ENCODE assay signal across 10 cellular contexts in genomic region chr11:84524422-84525051, GRCh38.
DNase-seq lines count a peak whose midpoint lies in the region; ATAC-seq, FAIRE-seq and TF ChIP-seq lines count a peak whose summit lies in the region.
"Had no signal": no experiment of that assay in that cellular context is flagged by ENCODE, and none has a peak within 500 bp of the region (broad histone marks: within the 10 kb centered on the region; RNA-seq: fewer than 3 reads in every experiment).

No MANE protein-coding gene starts in this region.

- no peaks in the 10 kb centered on the region for H3K36me3 Mint-ChIP-seq in CD14-positive monocyte
- H3K36me3 Mint-ChIP-seq: activated CD8-positive, alpha-beta memory T cell treated with anti-CD3 and anti-CD28 coated beads, Interleukin-2, amount 10 ng/mL, durations not matched to agents 7 days and 5 days had no signal

- no peak overlapping the region for H3K4me3 Mint-ChIP-seq in CD14-positive monocyte
- H3K4me3 Mint-ChIP-seq: activated CD8-positive, alpha-beta memory T cell treated with anti-CD3 and anti-CD28 coated beads, Interleukin-2, amount 10 ng/mL, durations not matched to agents 7 days and 5 days had no signal

- no peak for FAIRE-seq in GM12878 (lab: Jason Lieb, UNC)

- peaks cover 0 to 1% (median 0%) of the 10 kb centered on the region in 3 donors for H3K27me3 Mint-ChIP-seq in CD14-positive monocyte (ENCODE audit: low read depth in 3 of 3)
- H3K27me3 Mint-ChIP-seq: activated CD8-positive, alpha-beta memory T cell treated with anti-CD3 and anti-CD28 coated beads, Interleukin-2, amount 10 ng/mL, durations not matched to agents 7 days and 5 days had no signal

- H3K9ac ChIP-seq in Karpas-422 (ENCODE audit: low read length) (no peak overlapping the region), GM12878 (ENCODE audit: control insufficient read depth, insufficient read depth, low read length) (no peak overlapping the region)

- no peak for ATAC-seq in GM12878
- no peak for ATAC-seq in left colon
- ATAC-seq in GM18520 (IDR thresholded peaks at IDR 0.05; ENCODE audit: unreplicated experiment) = no peak
- ATAC-seq in HG03097 (IDR thresholded peaks at IDR 0.05; ENCODE audit: low FRiP score, unreplicated experiment) = no peak
- ATAC-seq: activated CD8-positive, alpha-beta memory T cell treated with anti-CD3 and anti-CD28 coated beads, Interleukin-2, amount 10 ng/mL, durations not matched to agents 7 days and 5 days had no signal

- 44% methylated on average over 3 of the region's 3 CpGs for WGBS in GM12878 (ENCODE audit: insufficient coverage, insufficient replicate concordance, low lambda C conversion rate, missing lambda C conversion rate)

- H3K27me3 ChIP-seq in Karpas-422 (ENCODE audit: low read length) (no peaks in the 10 kb centered on the region), GM12878 (replicated peaks in 1 of 2; ENCODE audit: control insufficient read depth in 2 of 2, insufficient read depth in 2 of 2, low read length in 1 of 2) (no peaks in the 10 kb centered on the region)

- CTCF ChIA-PET in GM12878 (lab: Yijun Ruan, JAX) = interaction anchor here (0.6 to 1.8 kb wide), 12 partner anchors 13 to 697 kb away, joined by 3 to 9 read pairs (median 3); no protein-coding TSS in a partner anchor

- no peak for TF ChIP-seq EP300 in GM12878 (IDR thresholded peaks at IDR 0.05; ENCODE audit: borderline replicate concordance in 1 of 2, control insufficient read depth in 1 of 2, low read depth in 2 of 2, low read length in 2 of 2)

- H3K9me2 ChIP-seq in Karpas-422 (replicated peaks; ENCODE audit: insufficient read depth, low read length) = no peaks in the 10 kb centered on the region

- BruUV-seq in GM12878 (replicated peaks; lab: Mats Ljungman, UMichigan) = no TSS peak

- H3K9me3 ChIP-seq in Karpas-422 (ENCODE audit: low read length) = no peaks in the 10 kb centered on the region
- no peaks in the 10 kb centered on the region for H3K9me3 ChIP-seq in GM12878 (replicated peaks; ENCODE audit: control insufficient read depth, insufficient read depth, low read length)
- H3K9me3 ChIP-seq: HAP-1 had no signal

- no peaks in the 10 kb centered on the region for H4K20me1 ChIP-seq in Karpas-422 (ENCODE audit: insufficient read depth, low read depth, low read length)
- H4K20me1 ChIP-seq in GM12878 (ENCODE audit: control insufficient read depth, insufficient read depth) = no peaks in the 10 kb centered on the region

- RAD21 ChIA-PET in GM12878 (lab: Charles Lee; ENCODE audit: unreplicated experiment) = interaction anchor here (1.1 to 1.5 kb wide), 3 partner anchors 35 to 688 kb away, joined by 3 to 5 read pairs (median 4); no protein-coding TSS in a partner anchor

- no peak overlapping the region for H3K27ac ChIP-seq in Karpas-422 (ENCODE audit: low read length)
- no peak overlapping the region for H3K27ac ChIP-seq in GM12878 (ENCODE audit: control insufficient read depth, insufficient read depth)

- H3K4me1 ChIP-seq in Karpas-422 (ENCODE audit: low read length) = no peaks in the 10 kb centered on the region
- no peaks in the 10 kb centered on the region for H3K4me1 ChIP-seq in GM12878 (ENCODE audit: control insufficient read depth, insufficient read depth, low read length)

- H3K4me1 Mint-ChIP-seq in CD14-positive monocyte = no peaks in the 10 kb centered on the region
- H3K4me1 Mint-ChIP-seq: activated CD8-positive, alpha-beta memory T cell treated with anti-CD3 and anti-CD28 coated beads, Interleukin-2, amount 10 ng/mL, durations not matched to agents 7 days and 5 days had no signal

- no peaks in the 10 kb centered on the region for H3K79me2 ChIP-seq in Karpas-422 (ENCODE audit: low read length)
- no peaks in the 10 kb centered on the region for H3K79me2 ChIP-seq in GM12878 (ENCODE audit: control insufficient read depth, insufficient read depth, low read length)

- H3K9me3 Mint-ChIP-seq in CD14-positive monocyte = no peaks in the 10 kb centered on the region

- H3K36me3 ChIP-seq in Karpas-422 (ENCODE audit: insufficient read depth, low read length) (no peaks in the 10 kb centered on the region), GM12878 (ENCODE audit: control insufficient read depth in 2 of 2, insufficient read depth in 2 of 2, low read length in 1 of 2) (no peaks in the 10 kb centered on the region)
- H3K36me3 ChIP-seq: HAP-1 had no signal

- POLR2A ChIA-PET in GM12878 (lab: Charles Lee) = no interaction called here

- no peak overlapping the region for H3K4me3 ChIP-seq in Karpas-422 (ENCODE audit: low read length)
- no peak overlapping the region for H3K4me3 ChIP-seq in GM12878
- H3K4me3 ChIP-seq: HAP-1 had no signal

- in situ Hi-C loops in GM12878 (cut with MboI) = no loop called here

- TF ChIP-seq POLR2A in GM12878 (IDR thresholded peaks at IDR 0.05; ENCODE audit: low read depth, low read length) = no peak

- TF ChIP-seq CTCF in GM12878 (IDR thresholded peaks at IDR 0.05 in 2 of 3, conservative IDR thresholded peaks at IDR 0.05 in 1 of 3; ENCODE audit: control insufficient read depth in 2 of 3, extremely low read depth in 1 of 3, insufficient read depth in 1 of 3, low read depth in 3 of 3, low read length in 3 of 3) = peak in 2 of 3 experiments; percentile 29 to 31; a peak in 3 of 6 replicates
- no peak for TF ChIP-seq CTCF in CD14-positive monocyte (IDR thresholded peaks at IDR 0.05)

- SMC1A ChIA-PET in GM12878 (lab: Charles Lee; ENCODE audit: uncharacterized antibody, unreplicated experiment) = interaction anchor here (0.7 to 1.1 kb wide), 3 partner anchors 695 to 701 kb away, joined by 3 read pairs; no protein-coding TSS in a partner anchor

- intact Hi-C loops in GM12878 (cut with micrococcal nuclease; ENCODE audit: unreplicated experiment) (loop anchor here (2.0 kb wide), 2 partner anchors 140 to 688 kb away; no protein-coding TSS in a partner anchor), left colon (cut with DNase I, micrococcal nuclease) (no loop called here), CD14-positive monocyte (cut with micrococcal nuclease) (no loop called here)

- peak; percentile 54 for TF ChIP-seq RAD21 in GM12878 (IDR thresholded peaks at IDR 0.05; ENCODE audit: insufficient read depth, low read depth, low read length)

- DNase-seq in COLO829 (ENCODE audit: low spot score) (peak; percentile 33), Karpas-422 (peak; percentile 71), GM12878 (ENCODE audit: low read depth, low spot score) (no peak), lung microvascular endothelial cell (ENCODE audit: low read depth in 2 of 2) (peak; percentile 6 to 11), left colon (no peak), CD14-positive monocyte (ENCODE audit: low spot score) (no peak)
- DNase-seq: activated CD8-positive, alpha-beta memory T cell treated with anti-CD3 and anti-CD28 coated beads, Interleukin-2, amount 10 ng/mL, durations not matched to agents 7 days and 5 days had no signal

- no peak overlapping the region for H3K27ac Mint-ChIP-seq in CD14-positive monocyte
- H3K27ac Mint-ChIP-seq: activated CD8-positive, alpha-beta memory T cell treated with anti-CD3 and anti-CD28 coated beads, Interleukin-2, amount 10 ng/mL, durations not matched to agents 7 days and 5 days had no signal

- H3K4me2 ChIP-seq in Karpas-422 (ENCODE audit: low read depth, low read length, poor library complexity, severe bottlenecking) (no peak overlapping the region), GM12878 (ENCODE audit: control insufficient read depth, insufficient read depth) (no peak overlapping the region)

- H2AFZ ChIP-seq in Karpas-422 (ENCODE audit: low read length) (no peak overlapping the region), GM12878 (ENCODE audit: control insufficient read depth, low read depth, low read length) (no peak overlapping the region)

TF ChIP-seq in GM12878, 131 proteins besides CTCF, POLR2A, EP300 and RAD21 (continues in another document):
- no peak for TF ChIP-seq SMAD1 (IDR thresholded peaks at IDR 0.05; ENCODE audit: low read depth, partially characterized antibody)
- no peak for TF ChIP-seq ETV6 (conservative IDR thresholded peaks at IDR 0.05 in 1 of 2, IDR thresholded peaks at IDR 0.05 in 1 of 2; ENCODE audit: borderline replicate concordance in 1 of 2, low read depth in 1 of 2)
- no peak for TF ChIP-seq RELA (IDR thresholded peaks at IDR 0.05; ENCODE audit: borderline replicate concordance, partially characterized antibody)
- no peak for TF ChIP-seq SPI1 (IDR thresholded peaks at IDR 0.05; ENCODE audit: borderline replicate concordance, insufficient read depth, low read depth, low read length)
- TF ChIP-seq KAT2A (conservative IDR thresholded peaks at IDR 0.05; ENCODE audit: control insufficient read depth, low read depth, low read length) = no peak
- no peak for TF ChIP-seq NFYA (IDR thresholded peaks at IDR 0.05; ENCODE audit: borderline replicate concordance, low read depth, low read length)
- TF ChIP-seq RELB (IDR thresholded peaks at IDR 0.05; ENCODE audit: low read depth) = no peak
- TF ChIP-seq E4F1 (IDR thresholded peaks at IDR 0.05; ENCODE audit: borderline replicate concordance, partially characterized antibody) = no peak

Comparison
In these comparisons a context has a peak if more than half of its experiments do, and no peak if none do; other contexts are left out.
1. DNase-seq: peak in COLO829 (single experiment), Karpas-422 (single experiment) and lung microvascular endothelial cell (2 of 2); none in GM12878 (single experiment), left colon (0 of 2) and CD14-positive monocyte (single experiment).